Comparison of ENCODE assay signal across 25 cellular contexts in genomic region chr4:110108960-110109359, GRCh38.
"Had no signal": no experiment of that assay in that cellular context is flagged by ENCODE, and none has a peak within 500 bp of the region (broad histone marks: within the 10 kb centered on the region; RNA-seq: fewer than 3 reads in every experiment).

No MANE protein-coding gene starts in this region.

- ATAC-seq: activated CD4-positive, CD25-positive, alpha-beta regulatory T cell treated with anti-CD3 and anti-CD28 coated beads, Interleukin-2, amount 50 U/mL, for 24 hours; activated CD8-positive, alpha-beta memory T cell treated with anti-CD3 and anti-CD28 coated beads, Interleukin-2, amount 10 ng/mL, durations not matched to agents 7 days and 5 days; Panc1; Right ventricle myocardium inferior had no signal

- H3K4me3 ChIP-seq: breast epithelium had no signal

- H3K4me1 Mint-ChIP-seq: activated naive CD4-positive, alpha-beta T cell treated with anti-CD3 and anti-CD28 coated beads, Interleukin-2, amount 50 U/mL, for 24 hours had no signal

- H3K27me3 ChIP-seq: breast epithelium had no signal

- H3K4me3 Mint-ChIP-seq: activated CD8-positive, alpha-beta memory T cell treated with anti-CD3 and anti-CD28 coated beads, Interleukin-2, amount 10 ng/mL, durations not matched to agents 7 days and 5 days; activated naive CD4-positive, alpha-beta T cell treated with anti-CD3 and anti-CD28 coated beads, Interleukin-2, amount 50 U/mL, for 24 hours; activated T-cell treated with anti-CD3 and anti-CD28 coated beads, Interleukin-2, amount 50 U/mL, for 24 hours; activated T-helper 1 cell treated with anti-CD3 and anti-CD28 coated beads, Interleukin-12 subunit alpha, Interleukin-12 subunit beta, Interleukin-2, Interleukin-4 antibody, amounts not matched to agents 30 ng/mL and 10 ng/mL and 1 ng/mL, durations not matched to agents 14 hours and 24 hours and 36 hours; T-helper 1 cell treated with Interleukin-12 subunit alpha and Interleukin-12 subunit beta and Interleukin-4 antibody, amounts not matched to agents 30 μg/mL and 1 μg/mL, for 36 hours had no signal

- H3K27ac Mint-ChIP-seq: activated CD8-positive, alpha-beta memory T cell treated with anti-CD3 and anti-CD28 coated beads, Interleukin-2, amount 10 ng/mL, durations not matched to agents 7 days and 5 days; activated naive CD4-positive, alpha-beta T cell treated with anti-CD3 and anti-CD28 coated beads, Interleukin-2, amount 50 U/mL, for 24 hours; activated T-cell treated with anti-CD3 and anti-CD28 coated beads, Interleukin-2, amount 50 U/mL, for 24 hours; activated T-helper 1 cell treated with anti-CD3 and anti-CD28 coated beads, Interleukin-12 subunit alpha, Interleukin-12 subunit beta, Interleukin-2, Interleukin-4 antibody, amounts not matched to agents 30 ng/mL and 10 ng/mL and 1 ng/mL, durations not matched to agents 14 hours and 24 hours and 36 hours; T-helper 1 cell treated with Interleukin-12 subunit alpha and Interleukin-12 subunit beta and Interleukin-4 antibody, amounts not matched to agents 30 μg/mL and 1 μg/mL, for 36 hours had no signal

- H3K4me1 ChIP-seq: breast epithelium had no signal

- DNase-seq: activated CD4-positive, alpha-beta T cell treated with anti-CD3 and anti-CD28 coated beads for 48 hours; activated CD4-positive, alpha-beta T cell treated with anti-CD3 and anti-CD28 coated beads, Interleukin-2, amount 50 U/mL, for 48 hours; activated CD8-positive, alpha-beta memory T cell treated with anti-CD3 and anti-CD28 coated beads, Interleukin-2, amount 10 ng/mL, durations not matched to agents 7 days and 5 days; activated effector memory CD4-positive, alpha-beta T cell treated with Interleukin-2 at 50 U/mL for 16 hours; activated naive CD4-positive, alpha-beta T cell; activated T-cell treated with anti-CD3 and anti-CD28 coated beads, Interleukin-2, amount 50 U/mL, for 24 hours; aorta; caudate nucleus; KG1; NCI-H1048; NCI-H146; NCI-H1930; NCI-H2107; NCI-H446; NCI-H524; NCI-H774; NK-92 treated with Interleukin-12 subunit alpha and Interleukin-12 subunit beta, amount 100 ng/mL, for 24 hours; RPMI8226 had no signal

- H3K27me3 Mint-ChIP-seq: activated CD8-positive, alpha-beta memory T cell treated with anti-CD3 and anti-CD28 coated beads, Interleukin-2, amount 10 ng/mL, durations not matched to agents 7 days and 5 days; activated naive CD4-positive, alpha-beta T cell treated with anti-CD3 and anti-CD28 coated beads, Interleukin-2, amount 50 U/mL, for 24 hours; activated T-cell treated with anti-CD3 and anti-CD28 coated beads, Interleukin-2, amount 50 U/mL, for 24 hours had no signal

- H3K27ac ChIP-seq: breast epithelium had no signal

- H3K9me3 ChIP-seq: breast epithelium had no signal

- H3K36me3 ChIP-seq: breast epithelium had no signal

- H3K9me3 Mint-ChIP-seq: activated naive CD4-positive, alpha-beta T cell treated with anti-CD3 and anti-CD28 coated beads, Interleukin-2, amount 50 U/mL, for 24 hours; activated T-cell treated with anti-CD3 and anti-CD28 coated beads, Interleukin-2, amount 50 U/mL, for 24 hours; activated T-helper 1 cell treated with anti-CD3 and anti-CD28 coated beads, Interleukin-12 subunit alpha, Interleukin-12 subunit beta, Interleukin-2, Interleukin-4 antibody, amounts not matched to agents 30 ng/mL and 10 ng/mL and 1 ng/mL, durations not matched to agents 14 hours and 24 hours and 36 hours; T-helper 1 cell treated with Interleukin-12 subunit alpha and Interleukin-12 subunit beta and Interleukin-4 antibody, amounts not matched to agents 30 μg/mL and 1 μg/mL, for 36 hours had no signal
